In the genomic region with DNA sequence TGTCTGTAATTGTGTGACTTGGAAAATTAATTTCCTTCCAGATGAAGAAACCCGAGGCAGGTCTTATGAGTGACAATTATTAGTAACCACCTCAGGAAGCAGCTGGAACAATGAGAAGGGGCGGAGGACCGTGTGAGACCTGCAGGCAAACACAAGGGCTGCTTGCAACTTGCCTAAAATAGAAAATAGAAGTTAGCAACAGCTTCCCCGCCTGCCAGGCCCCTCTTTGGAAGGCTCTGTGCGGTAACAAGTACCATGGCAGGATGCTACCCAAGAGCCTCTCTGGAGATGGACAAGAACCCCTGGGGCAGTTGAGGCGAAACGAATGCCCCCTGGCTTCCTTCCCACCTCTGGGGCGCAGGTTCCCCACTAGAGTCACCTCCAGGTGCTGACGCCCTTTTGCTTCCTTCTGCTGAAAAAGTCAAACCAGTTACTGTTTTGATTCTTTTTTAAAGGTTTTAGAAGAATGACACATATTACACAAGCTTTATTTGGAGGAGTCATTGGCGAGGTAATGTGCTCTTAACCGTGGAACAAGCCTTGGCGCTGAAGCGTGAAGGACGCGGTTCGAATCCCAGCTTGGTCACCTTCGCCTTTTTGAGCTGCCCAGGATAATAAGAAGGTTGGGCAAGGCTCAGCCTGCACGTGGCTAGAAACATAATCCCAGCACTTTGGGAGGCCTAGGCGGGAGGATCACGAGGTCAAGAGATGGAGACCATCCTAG, we compare ENCODE assay signal across 10 cellular contexts. TPM values are rescaled to one million over a fixed set of nuclear protein-coding genes. Genes with fewer than 3 reads are reported as not detected.
A peak's percentile ranks its signal among the peaks of the same experiment; 100 is the strongest.
DNase-seq lines count a peak whose midpoint lies in the region; ATAC-seq and TF ChIP-seq lines count a peak whose summit lies in the region.
"Had no signal": no experiment of that assay in that cellular context is flagged by ENCODE, and none has a peak within 500 bp of the region (broad histone marks: within the 10 kb centered on the region; RNA-seq: fewer than 3 reads in every experiment).

No MANE protein-coding gene starts in this region.

- TF ChIP-seq CTCF in brain (conservative IDR thresholded peaks at IDR 0.05) (no peak), mesothelial cell of epicardium (IDR thresholded peaks at IDR 0.05; ENCODE audit: unreplicated experiment) (no peak)

- H3K27ac Mint-ChIP-seq in brain (peak overlapping the region in 3 of 5 experiments; percentile 57 to 85 (median 71)), mesothelial cell of epicardium (peak overlapping the region; percentile 43)

- intact Hi-C loops in Right ventricle myocardium superior (cut with DNase I): loop anchor here (5.0 to 10.0 kb wide), 3 partner anchors 106 to 413 kb away; partner anchors contain the start of gene IGF1R
- intact Hi-C loops in Right ventricle myocardium inferior (cut with DNase I): loop anchor here (2.0 to 5.0 kb wide), 7 partner anchors 41 to 541 kb away; partner anchors contain the start of gene IGF1R

- H3K4me3 Mint-ChIP-seq in brain (peak overlapping the region; percentile 88 to 90 (median 88)), mesothelial cell of epicardium (peak overlapping the region; percentile 69)

- H3K36me3 Mint-ChIP-seq in brain: no peaks in the 10 kb centered on the region
- H3K36me3 Mint-ChIP-seq in mesothelial cell of epicardium: no peaks in the 10 kb centered on the region

- H3K27me3 Mint-ChIP-seq in brain (peaks cover 11% of the 10 kb centered on the region), mesothelial cell of epicardium (ENCODE audit: low read depth) (peaks cover 12% of the 10 kb centered on the region)

- peak; percentile 51 for DNase-seq in Right ventricle myocardium superior
- DNase-seq in Right ventricle myocardium inferior (ENCODE audit: missing footprints): no peak
- DNase-seq in mesothelial cell of epicardium (ENCODE audit: low spot score in 2 of 2, unreplicated experiment in 2 of 2): no peak
- no peak for DNase-seq in DMS 273 (lab: John Stamatoyannopoulos, UW; ENCODE audit: unreplicated experiment)
- no peak for DNase-seq in NCI-H526 treated with DMSO at 0.1 percent for 48 hours (lab: John Stamatoyannopoulos, UW)
- no peak for DNase-seq in foreskin melanocyte
- DNase-seq: DMS 273 treated with DMSO at 0.1 percent for 48 hours had no signal

- ATAC-seq in Right ventricle myocardium superior (ENCODE audit: poor library complexity): peak; percentile 3
- ATAC-seq in Right ventricle myocardium inferior: no peak
- no peak for ATAC-seq in GM18909 (IDR thresholded peaks at IDR 0.05; ENCODE audit: poor library complexity, unreplicated experiment)

- H3K4me1 Mint-ChIP-seq in brain (peaks cover 23% of the 10 kb centered on the region), mesothelial cell of epicardium (peaks cover 5% of the 10 kb centered on the region)

- peaks cover 0 to 4% (median 0%) of the 10 kb centered on the region in 5 experiments for H3K9me3 Mint-ChIP-seq in brain
- no peaks in the 10 kb centered on the region for H3K9me3 Mint-ChIP-seq in mesothelial cell of epicardium

RNA-seq across cellular contexts. Expression of gene SYNM, which starts 47.0 kb away (rescaled TPM):
- total RNA-seq in Right ventricle myocardium superior: 295 TPM
- total RNA-seq in Right ventricle myocardium inferior: 311 TPM
- polyA plus RNA-seq in brain (ENCODE audit: insufficient read depth, low read depth, low replicate concordance): 20.2 TPM
- 1.2 to 1.4 TPM (median 1.3 TPM) in 3 replicates for total RNA-seq in mesothelial cell of epicardium

RNA-seq across cellular contexts. Expression of gene PGPEP1L, which starts 50.3 kb away (rescaled TPM):
- total RNA-seq in Right ventricle myocardium superior (0.38 TPM), Right ventricle myocardium inferior (0.57 TPM), mesothelial cell of epicardium (not detected in 3 replicates)
- not detected for polyA plus RNA-seq in brain (ENCODE audit: insufficient read depth, low read depth, low replicate concordance)
- polyA plus RNA-seq: lung had no signal

Comparison
In these comparisons a context has a peak if more than half of its experiments do, and no peak if none do; other contexts are left out.
1. RNA of gene SYNM, which starts 47.0 kb away (total RNA-seq): 311 TPM in Right ventricle myocardium inferior (single experiment) and 295 TPM in Right ventricle myocardium superior (single experiment); 1.2 to 1.4 TPM in mesothelial cell of epicardium; every median in the first group is over 100 times any median in the second.